ENCODE assay signal across 16 cellular contexts in genomic region chr6:105489213-105489525, GRCh38.
DNase-seq lines count a peak whose midpoint lies in the region; ATAC-seq and TF ChIP-seq lines count a peak whose summit lies in the region.
"Had no signal": no experiment of that assay in that cellular context is flagged by ENCODE, and none has a peak within 500 bp of the region (broad histone marks: within the 10 kb centered on the region; RNA-seq: fewer than 3 reads in every experiment).

No MANE protein-coding gene starts in this region.

- H3K4me1 Mint-ChIP-seq in GM23338 = peaks cover 22% of the 10 kb centered on the region

- H3K4me1 ChIP-seq in GM23338 (ENCODE audit: insufficient read depth) (peaks cover 21% of the 10 kb centered on the region), OCI-LY7 (ENCODE audit: insufficient read depth, low read length, poor library complexity, severe bottlenecking) (peaks cover 5% of the 10 kb centered on the region), esophagus muscularis mucosa (peaks cover 32 to 44% (median 40%) of the 10 kb centered on the region in 4 donors), parathyroid adenoma (no peaks in the 10 kb centered on the region)

- H3K36me3 Mint-ChIP-seq in GM23338 (ENCODE audit: low read depth) = no peaks in the 10 kb centered on the region
- H3K36me3 Mint-ChIP-seq: mesothelial cell of epicardium had no signal

- WGBS in esophagus muscularis mucosa = 70% methylated on average over 2 of the region's 2 CpGs

- TF ChIP-seq EP300 in esophagus muscularis mucosa (IDR thresholded peaks at IDR 0.05) = no peak

- H3K9ac ChIP-seq in parathyroid adenoma = no peak overlapping the region

- CTCF ChIA-PET in OCI-LY7 (lab: Charles Lee; ENCODE audit: unreplicated experiment) = no interaction called here

- H3K27ac ChIP-seq in GM23338 (ENCODE audit: low read depth) = no peak overlapping the region
- no peak overlapping the region for H3K27ac ChIP-seq in OCI-LY7 (ENCODE audit: low read depth, low read length, poor library complexity, severe bottlenecking)
- peak overlapping the region in 3 of 4 donors; percentile 0 to 31 (median 7) for H3K27ac ChIP-seq in esophagus muscularis mucosa (replicated peaks in 1 of 4)
- peak overlapping the region; percentile 53 for H3K27ac ChIP-seq in parathyroid adenoma

- no peak for TF ChIP-seq POLR2A in esophagus muscularis mucosa (IDR thresholded peaks at IDR 0.05; ENCODE audit: low read depth)

- TF ChIP-seq CTCF in GM23338 (conservative IDR thresholded peaks at IDR 0.05; ENCODE audit: low read depth in 2 of 2) = no peak
- TF ChIP-seq CTCF in OCI-LY7 (conservative IDR thresholded peaks at IDR 0.05; ENCODE audit: low read length) = no peak
- no peak for TF ChIP-seq CTCF in esophagus muscularis mucosa (IDR thresholded peaks at IDR 0.05)
- no peak for TF ChIP-seq CTCF in parathyroid adenoma (IDR thresholded peaks at IDR 0.05)

- H3K9me3 Mint-ChIP-seq in GM23338 = no peaks in the 10 kb centered on the region
- H3K9me3 Mint-ChIP-seq: mesothelial cell of epicardium had no signal

- H3F3A ChIP-seq in GM23338 (replicated peaks; ENCODE audit: low read depth) = no peaks in the 10 kb centered on the region

- POLR2A ChIA-PET in OCI-LY7 (lab: Charles Lee) = interaction anchor here (0.7 to 1.2 kb wide), 2 partner anchors 11 to 20 kb away, joined by 3 to 4 read pairs; no protein-coding TSS in a partner anchor

- DNase-seq in GM23338 (ENCODE audit: low spot score) (no peak), OCI-LY7 (ENCODE audit: low spot score) (no peak), esophagus muscularis mucosa (ENCODE audit: extremely low spot score) (no peak), putamen (ENCODE audit: low spot score) (no peak), NCI-H1694 (lab: John Stamatoyannopoulos, UW) (no peak), NCI-H524 treated with DMSO at 0.1 percent for 48 hours (lab: John Stamatoyannopoulos, UW) (no peak)
- DNase-seq in activated T-cell treated with anti-CD3 and anti-CD28 coated beads, Interleukin-2, amount 50 U/mL, for 48 hours = no peak
- DNase-seq: activated effector memory CD4-positive, alpha-beta T cell treated with Interleukin-2 at 50 U/mL for 16 hours; Calu3; Kasumi-1; NCI-H1436 treated with DMSO at 0.1 percent for 48 hours; PC-3; stimulated activated CD4-positive, alpha-beta T cell treated with anti-CD3 and anti-CD28 coated beads, Interleukin-4, amount 100 ng/mL, for 1 hour had no signal

- no peaks in the 10 kb centered on the region for H3K27me3 ChIP-seq in GM23338 (ENCODE audit: insufficient read depth)
- no peaks in the 10 kb centered on the region for H3K27me3 ChIP-seq in esophagus muscularis mucosa
- no peaks in the 10 kb centered on the region for H3K27me3 ChIP-seq in parathyroid adenoma (ENCODE audit: control insufficient read depth, insufficient read depth, low read length)
- H3K27me3 ChIP-seq: testis had no signal

- intact Hi-C loops in OCI-LY7 (cut with micrococcal nuclease; ENCODE audit: unreplicated experiment) = loop anchor here (5.0 to 10.0 kb wide), 2 partner anchors 733 to 956 kb away; no protein-coding TSS in a partner anchor
- intact Hi-C loops in esophagus muscularis mucosa (cut with DNase I) = loop anchor here (5.0 to 10.0 kb wide), 3 partner anchors 506 to 813 kb away; partner anchors contain the start of gene PRDM1

- H3K9me3 ChIP-seq in OCI-LY7 (ENCODE audit: low read length) = no peaks in the 10 kb centered on the region
- no peaks in the 10 kb centered on the region for H3K9me3 ChIP-seq in esophagus muscularis mucosa
- no peaks in the 10 kb centered on the region for H3K9me3 ChIP-seq in parathyroid adenoma (ENCODE audit: control insufficient read depth, low read length)
- H3K9me3 ChIP-seq: testis had no signal

- H4K20me1 ChIP-seq in GM23338 (replicated peaks; ENCODE audit: insufficient read depth) (no peaks in the 10 kb centered on the region), OCI-LY7 (ENCODE audit: insufficient read depth, low read length) (no peaks in the 10 kb centered on the region)

- H3K79me2 ChIP-seq in GM23338 (replicated peaks; ENCODE audit: insufficient read depth) (no peaks in the 10 kb centered on the region), OCI-LY7 (ENCODE audit: insufficient read depth, low read depth, low read length) (no peaks in the 10 kb centered on the region), parathyroid adenoma (no peaks in the 10 kb centered on the region)

- H3K27me3 Mint-ChIP-seq in GM23338 (ENCODE audit: insufficient read depth, low read depth, poor library complexity) = peaks cover 2% of the 10 kb centered on the region

- no peak overlapping the region for H3K4me3 Mint-ChIP-seq in GM23338
- H3K4me3 Mint-ChIP-seq: mesothelial cell of epicardium had no signal

- H3K9me2 ChIP-seq in GM23338 (ENCODE audit: insufficient read depth) = peaks cover 9% of the 10 kb centered on the region; the same call in 1 of the 2 replicates
- no peaks in the 10 kb centered on the region for H3K9me2 ChIP-seq in OCI-LY7 (ENCODE audit: insufficient read depth, low read length)

- no TSS peak for BruUV-seq in OCI-LY7 (replicated peaks; lab: Mats Ljungman, UMichigan)

- H2AFZ ChIP-seq in GM23338 (peak overlapping the region; percentile 69; the same call in 1 of the 2 replicates), OCI-LY7 (ENCODE audit: low read length) (0 out of 2 replicates have a peak overlapping the region, but pooled peaks have one; percentile 8), parathyroid adenoma (peak overlapping the region; percentile 39)

- H3K27ac Mint-ChIP-seq in GM23338 = no peak overlapping the region

- no peak overlapping the region; the same call in 1 of the 2 replicates for H3K4me3 ChIP-seq in GM23338
- H3K4me3 ChIP-seq in OCI-LY7 (ENCODE audit: low read depth, low read length, poor library complexity, severe bottlenecking) = no peak overlapping the region
- H3K4me3 ChIP-seq in esophagus muscularis mucosa = peak overlapping the region in 2 of 4 donors; percentile 22 to 26
- no peak overlapping the region for H3K4me3 ChIP-seq in parathyroid adenoma (ENCODE audit: low read depth, low read length)
- H3K4me3 ChIP-seq: testis had no signal

- ATAC-seq in GM23338 = no peak
- ATAC-seq: PC-3 had no signal

- no peaks in the 10 kb centered on the region for H3K36me3 ChIP-seq in GM23338 (ENCODE audit: insufficient read depth)
- no peaks in the 10 kb centered on the region for H3K36me3 ChIP-seq in OCI-LY7 (ENCODE audit: insufficient read depth, low read length)
- no peaks in the 10 kb centered on the region for H3K36me3 ChIP-seq in esophagus muscularis mucosa
- H3K36me3 ChIP-seq in parathyroid adenoma (ENCODE audit: control insufficient read depth, insufficient read depth, low read length) = no peaks in the 10 kb centered on the region

- peak overlapping the region; percentile 63 for H3K4me2 ChIP-seq in GM23338
- no peak overlapping the region for H3K4me2 ChIP-seq in OCI-LY7 (ENCODE audit: low read length)
- H3K4me2 ChIP-seq in parathyroid adenoma (ENCODE audit: low read length) = no peak overlapping the region

TF ChIP-seq in GM23338, 12 proteins besides CTCF, POLR2A, EP300 and RAD21:
- TF ChIP-seq REST (IDR thresholded peaks at IDR 0.05; ENCODE audit: unreplicated experiment) = no peak
- no peak for TF ChIP-seq EZH2phosphoT487 (IDR thresholded peaks at IDR 0.05; ENCODE audit: unreplicated experiment)
- TF ChIP-seq POLR2AphosphoS5 (IDR thresholded peaks at IDR 0.05; ENCODE audit: low read depth) = no peak
- no peak for TF ChIP-seq STAT1 (IDR thresholded peaks at IDR 0.05; ENCODE audit: unreplicated experiment)
- TF ChIP-seq NANOG (IDR thresholded peaks at IDR 0.05; ENCODE audit: borderline replicate concordance) = no peak

Comparison
In these comparisons a context has a peak if more than half of its experiments do, and no peak if none do; other contexts are left out.
1. H2AFZ ChIP-seq: peak in every context shown above with its lines; median percentile 69 in GM23338; 39 in parathyroid adenoma; 8 in OCI-LY7.
2. H3K27ac ChIP-seq: peak in esophagus muscularis mucosa (3 of 4) and parathyroid adenoma (single experiment); none in GM23338 (single experiment) and OCI-LY7 (single experiment).